17 cellular contexts compared by ENCODE assay signal in the genomic region with DNA sequence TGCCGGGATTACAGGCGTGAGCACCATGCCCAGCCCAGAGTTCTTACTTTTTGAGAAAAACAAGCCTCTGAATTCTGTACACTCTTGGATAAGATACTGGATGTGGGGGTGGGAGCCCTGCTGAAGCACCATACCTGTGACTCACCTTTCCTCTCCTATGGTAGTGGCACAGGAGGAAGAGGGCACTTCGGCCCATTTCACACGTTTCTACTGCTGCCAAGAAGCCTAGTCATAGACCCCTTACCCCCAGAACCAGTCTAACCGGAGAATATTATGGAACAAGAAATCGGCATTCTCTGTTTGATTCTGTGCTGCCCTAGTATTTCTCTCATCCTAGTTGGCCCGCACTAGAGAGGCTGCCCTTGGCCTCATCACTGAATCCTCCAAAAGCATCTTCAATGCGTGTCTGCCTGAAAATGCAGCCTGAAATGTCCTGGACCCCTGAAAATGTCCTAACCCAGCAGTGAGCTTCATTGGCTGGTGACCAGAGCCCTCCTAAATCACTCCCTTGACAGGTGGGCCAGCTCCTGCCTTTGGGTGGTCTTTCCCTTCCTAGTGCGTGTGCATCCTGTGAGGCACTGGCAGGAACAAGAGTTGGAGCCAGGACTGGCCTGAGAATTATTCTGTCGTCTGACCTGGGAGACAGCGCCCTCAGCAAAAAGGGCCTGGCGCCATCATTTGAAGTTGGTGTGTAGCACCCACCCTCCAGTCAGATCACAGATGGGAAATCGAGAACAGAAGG.
"Had no signal": no experiment of that assay in that cellular context is flagged by ENCODE, and none has a peak within 500 bp of the region (broad histone marks: within the 10 kb centered on the region; RNA-seq: fewer than 3 reads in every experiment).

No MANE protein-coding gene starts in this region.

- H3K27ac Mint-ChIP-seq: activated CD4-positive, alpha-beta memory T cell treated with anti-CD3 and anti-CD28 coated beads for 36 hours; activated naive CD8-positive, alpha-beta T cell treated with anti-CD3 and anti-CD28 coated beads, Interleukin-2, amount 10 ng/mL, durations not matched to agents 7 days and 5 days; activated T-cell treated with anti-CD3 and anti-CD28 coated beads, Interleukin-2, amount 50 U/mL, for 72 hours had no signal

- H3K4me1 Mint-ChIP-seq: activated naive CD8-positive, alpha-beta T cell treated with anti-CD3 and anti-CD28 coated beads, Interleukin-2, amount 10 ng/mL, durations not matched to agents 7 days and 5 days had no signal

- H3K9me3 ChIP-seq: psoas muscle, SJSA1, stomach had no signal

- DNase-seq: activated CD4-positive, alpha-beta memory T cell treated with anti-CD3 and anti-CD28 coated beads for 36 hours; activated CD8-positive, alpha-beta memory T cell treated with anti-CD3 and anti-CD28 coated beads, Interleukin-2, amount 50 U/mL, for 4 hours; activated gamma-delta T cell treated with Interleukin-2 at 50 U/mL for 16 hours; activated naive CD8-positive, alpha-beta T cell treated with anti-CD3 and anti-CD28 coated beads, Interleukin-2, amount 10 ng/mL, durations not matched to agents 7 days and 5 days; activated T-cell treated with anti-CD3 and anti-CD28 coated beads, Interleukin-2, amount 50 U/mL, for 72 hours; cortex of kidney; effector memory CD4-positive, alpha-beta T cell; immature natural killer cell; left cardiac atrium; naive thymus-derived CD4-positive, alpha-beta T cell; nucleus accumbens; psoas muscle; stimulated activated CD4-positive, alpha-beta T cell treated with anti-CD3 and anti-CD28 coated beads, Interleukin-2, amount 100 ng/mL, for 48 hours; stomach; SW 1271; T-helper 9 cell had no signal

- H3K27me3 Mint-ChIP-seq: activated CD4-positive, alpha-beta memory T cell treated with anti-CD3 and anti-CD28 coated beads for 36 hours; activated naive CD8-positive, alpha-beta T cell treated with anti-CD3 and anti-CD28 coated beads, Interleukin-2, amount 10 ng/mL, durations not matched to agents 7 days and 5 days; naive thymus-derived CD4-positive, alpha-beta T cell had no signal

- H3K4me1 ChIP-seq: SJSA1 had no signal

- H3K4me3 ChIP-seq: psoas muscle, SJSA1, stomach had no signal

- H3K27me3 ChIP-seq: SJSA1, stomach had no signal

- ATAC-seq: activated T-cell treated with anti-CD3 and anti-CD28 coated beads, Interleukin-2, amount 50 U/mL, for 72 hours; left cardiac atrium; naive thymus-derived CD4-positive, alpha-beta T cell; psoas muscle had no signal

- H3K9me3 Mint-ChIP-seq: activated CD4-positive, alpha-beta memory T cell treated with anti-CD3 and anti-CD28 coated beads for 36 hours; activated naive CD8-positive, alpha-beta T cell treated with anti-CD3 and anti-CD28 coated beads, Interleukin-2, amount 10 ng/mL, durations not matched to agents 7 days and 5 days; activated T-cell treated with anti-CD3 and anti-CD28 coated beads, Interleukin-2, amount 50 U/mL, for 72 hours; immature natural killer cell had no signal

- H3K4me3 Mint-ChIP-seq: activated CD4-positive, alpha-beta memory T cell treated with anti-CD3 and anti-CD28 coated beads for 36 hours; activated naive CD8-positive, alpha-beta T cell treated with anti-CD3 and anti-CD28 coated beads, Interleukin-2, amount 10 ng/mL, durations not matched to agents 7 days and 5 days; activated T-cell treated with anti-CD3 and anti-CD28 coated beads, Interleukin-2, amount 50 U/mL, for 72 hours; immature natural killer cell; naive thymus-derived CD4-positive, alpha-beta T cell had no signal

- H3K27ac ChIP-seq: psoas muscle, SJSA1, stomach had no signal

- H3K36me3 Mint-ChIP-seq: activated naive CD8-positive, alpha-beta T cell treated with anti-CD3 and anti-CD28 coated beads, Interleukin-2, amount 10 ng/mL, durations not matched to agents 7 days and 5 days had no signal
